Comparison of ENCODE assay signal across 8 cellular contexts in genomic region chr17:59839646-59840328, GRCh38. TPM values are rescaled to one million over a fixed set of nuclear protein-coding genes. Genes with fewer than 3 reads are reported as not detected.
A peak's percentile ranks its signal among the peaks of the same experiment; 100 is the strongest.
DNase-seq lines count a peak whose midpoint lies in the region; ATAC-seq, FAIRE-seq and TF ChIP-seq lines count a peak whose summit lies in the region.

No MANE protein-coding gene starts in this region.

- peaks cover 29% of the 10 kb centered on the region for H3K36me3 ChIP-seq in Panc1 (ENCODE audit: control insufficient read depth, insufficient read depth, low read length)
- H3K36me3 ChIP-seq in pancreas = peaks cover 0 to 14% (median 9%) of the 10 kb centered on the region in 3 donors

- no peak for TF ChIP-seq CTCF in Panc1 (IDR thresholded peaks at IDR 0.05)
- TF ChIP-seq CTCF in pancreas (IDR thresholded peaks at IDR 0.05) = no peak

- no peaks in the 10 kb centered on the region for H3K9me3 ChIP-seq in Panc1 (ENCODE audit: control insufficient read depth, insufficient read depth, low read depth, low read length)
- H3K9me3 ChIP-seq in pancreas = no peaks in the 10 kb centered on the region

- H3K27ac ChIP-seq in Panc1 (ENCODE audit: low read length) (peak overlapping the region; percentile 100), pancreas (peak overlapping the region; percentile 86 to 99 (median 91))

- 13 to 22% methylated on average over 6 of the region's 6 CpGs for WGBS in pancreas, 2 donors

- H3K4me1 ChIP-seq in Panc1 (ENCODE audit: control insufficient read depth, insufficient read depth, low read length) = peaks cover 25% of the 10 kb centered on the region
- peaks cover 19 to 27% (median 23%) of the 10 kb centered on the region in 3 donors for H3K4me1 ChIP-seq in pancreas

- H3K27me3 ChIP-seq in Panc1 (ENCODE audit: control insufficient read depth, insufficient read depth, low read length) (no peaks in the 10 kb centered on the region), pancreas (no peaks in the 10 kb centered on the region)

- ATAC-seq in Panc1 (no peak), pancreas (no peak), GM21786 (IDR thresholded peaks at IDR 0.05; ENCODE audit: unreplicated experiment) (no peak)

- peak overlapping the region; percentile 87 to 99 for H3K4me3 ChIP-seq in Panc1 (ENCODE audit: low read depth in 2 of 2, low read length in 2 of 2)
- peak overlapping the region; percentile 29 to 59 (median 50) for H3K4me3 ChIP-seq in pancreas

- peak; percentile 16 for TF ChIP-seq POLR2A in GM10847 (IDR thresholded peaks at IDR 0.05; ENCODE audit: extremely low read depth, insufficient read length)

- no peak for FAIRE-seq in pancreas (lab: Jason Lieb, UNC)

- DNase-seq in Panc1 (ENCODE audit: low read depth, low spot score) = no peak
- peak; percentile 12 for DNase-seq in epidermal melanocyte (ENCODE audit: insufficient read length, low spot score)
- DNase-seq in pancreas = no peak
- DNase-seq in GM03348 (ENCODE audit: low spot score) = no peak
- DNase-seq in SKM-1 (lab: John Stamatoyannopoulos, UW; ENCODE audit: unreplicated experiment) = no peak
- DNase-seq in NCI-H187 (lab: John Stamatoyannopoulos, UW) = no peak

- no TSS peak for BruUV-seq in Panc1 (replicated peaks; lab: Mats Ljungman, UMichigan)

- in situ Hi-C loops in Panc1 (cut with HindIII; ENCODE audit: low pct_unique_long_range_greater_than_20kb, low sequenced_read_pairs) = no loop called here

- CTCF ChIA-PET in Panc1 (lab: Charles Lee) = no interaction called here

- POLR2A ChIA-PET in Panc1 (lab: Charles Lee) = interaction anchor here (0.8 to 3.5 kb wide), 4 partner anchors 10 to 86 kb away, joined by 3 to 77 read pairs (median 28); no protein-coding TSS in a partner anchor

- intact Hi-C loops in Panc1 (cut with micrococcal nuclease; ENCODE audit: unreplicated experiment) (no loop called here), pancreas (cut with DNase I) (no loop called here)

RNA-seq across cellular contexts. Expression of gene TUBD1, which starts 53.0 kb away (rescaled TPM):
- 12.5 TPM for total RNA-seq in Panc1 (2021; ENCODE audit: unreplicated experiment)
- polyA plus RNA-seq in Panc1 (2012; ENCODE audit: insufficient read length) = 8.6 TPM
- total RNA-seq in pancreas = 1 to 10 TPM; 3.4 to 8.5 (median 6.4) TPM
- polyA plus RNA-seq in pancreas = 1 to 10 TPM; 6.7 to 8.4 TPM

RNA-seq across cellular contexts. Expression of gene RPS6KB1, which starts 53.1 kb away (rescaled TPM):
- total RNA-seq in Panc1 (2021; ENCODE audit: unreplicated experiment) (34.6 TPM), pancreas (10 to 100 TPM; 19.2 to 24.5 (median 21.3) TPM)
- polyA plus RNA-seq in Panc1 (2012; ENCODE audit: insufficient read length) = 28.0 TPM
- polyA plus RNA-seq in pancreas = 10 to 100 TPM in 1 of 2 donors, 1 to 10 TPM in 1; 10.0 to 12.3 TPM
